In genomic region chr12:122399592-122400373, GRCh38 we compare ENCODE assay signal across 8 cellular contexts. TPM values are rescaled to one million over a fixed set of nuclear protein-coding genes. Genes with fewer than 3 reads are reported as not detected.
DNase-seq lines count a peak whose midpoint lies in the region; ATAC-seq and TF ChIP-seq lines count a peak whose summit lies in the region.

No MANE protein-coding gene starts in this region.

- TF ChIP-seq CTCF in Calu3 (IDR thresholded peaks at IDR 0.05; ENCODE audit: unreplicated experiment), result peak; percentile 70
- no peak for TF ChIP-seq CTCF in HL-60 (IDR thresholded peaks at IDR 0.05; ENCODE audit: insufficient read depth, low read length)
- peak; percentile 73 for TF ChIP-seq CTCF in epithelial cell of esophagus (IDR thresholded peaks at IDR 0.05; ENCODE audit: insufficient read depth, low read depth, low read length, missing control alignments)
- TF ChIP-seq CTCF in mucosa of descending colon (IDR thresholded peaks at IDR 0.05), result peak; percentile 38

- DNase-seq in Calu3 (peak; percentile 86), HL-60 (ENCODE audit: low read depth in 1 of 2, low spot score in 1 of 2) (peak; percentile 86), NOMO-1 treated with dmso at 0.1 percent for 144 hours (lab: John Stamatoyannopoulos, UW; ENCODE audit: unreplicated experiment) (peak; percentile 42), activated T-cell treated with anti-CD3 and anti-CD28 coated beads for 1 hour (ENCODE audit: low read depth) (peak; percentile 39), epithelial cell of esophagus (ENCODE audit: low read depth) (peak; percentile 89), mucosa of descending colon (peak in 2 of 3 donors; percentile 42 to 58), stromal cell of bone marrow (ENCODE audit: low read depth) (peak; percentile 82)

- no peaks in the 10 kb centered on the region for H3K27me3 ChIP-seq in HL-60 (ENCODE audit: insufficient read depth, poor library complexity, severe bottlenecking)

- H3K27me3 Mint-ChIP-seq in Calu3 (ENCODE audit: unreplicated experiment), result no peaks in the 10 kb centered on the region

- no peaks in the 10 kb centered on the region for H3K36me3 ChIP-seq in mucosa of descending colon (ENCODE audit: low read depth)

- H3K4me3 Mint-ChIP-seq in Calu3 (ENCODE audit: low read depth, unreplicated experiment), result peak overlapping the region; percentile 63

- H3K27ac Mint-ChIP-seq in Calu3 (ENCODE audit: unreplicated experiment), result peak overlapping the region; percentile 94

- peaks cover 35% of the 10 kb centered on the region for H3K4me1 Mint-ChIP-seq in Calu3 (ENCODE audit: low read depth, unreplicated experiment)

- BruUV-seq in Calu3 (replicated peaks; lab: Mats Ljungman, UMichigan), result TSS peak; percentile 95

- CTCF ChIA-PET in Calu3 (lab: Charles Lee), result interaction anchor here (0.6 to 2.9 kb wide), 19 partner anchors 15 to 736 kb away, joined by 3 to 108 read pairs (median 5); partner anchors contain the start of genes CLIP1, KNTC1, RSRC2 and ZCCHC8

- H3K4me3 ChIP-seq in HL-60 (replicated peaks; ENCODE audit: insufficient read depth, low read length), result no peak overlapping the region
- peak overlapping the region; percentile 27 for H3K4me3 ChIP-seq in epithelial cell of esophagus (ENCODE audit: low read length)
- H3K4me3 ChIP-seq in mucosa of descending colon, result no peak overlapping the region

- peaks cover 60% of the 10 kb centered on the region for H3K36me3 Mint-ChIP-seq in Calu3 (ENCODE audit: insufficient read depth, unreplicated experiment)

- intact Hi-C loops in Calu3 (cut with micrococcal nuclease; ENCODE audit: unreplicated experiment), result loop anchor here (1.0 kb wide), 2 partner anchors 22 to 72 kb away; no protein-coding TSS in a partner anchor
- intact Hi-C loops in mucosa of descending colon (cut with DNase I, micrococcal nuclease), result loop anchor here in 1 of 2 donors (5.0 kb wide), 1 partner anchor 73 kb away; no protein-coding TSS in a partner anchor

- peak; percentile 78 for ATAC-seq in mucosa of descending colon
- no peak for ATAC-seq in GM18861 (IDR thresholded peaks at IDR 0.05; ENCODE audit: unreplicated experiment)

- no peaks in the 10 kb centered on the region for H3K9me3 Mint-ChIP-seq in Calu3 (ENCODE audit: low read depth, unreplicated experiment)

- no peaks in the 10 kb centered on the region for H3K9me3 ChIP-seq in mucosa of descending colon

- peak overlapping the region; percentile 66 for H3K27ac ChIP-seq in HL-60 (replicated peaks)

- peaks cover 9% of the 10 kb centered on the region for H3K4me1 ChIP-seq in mucosa of descending colon (ENCODE audit: low read depth)

RNA-seq across cellular contexts. Expression of gene CLIP1, which starts 22.7 kb away (rescaled TPM):
- total RNA-seq in Calu3 (2022), result 95.3 and 109 TPM in 2 replicates
- 100 to 1,000 TPM in 1 of 3 donors, 10 to 100 TPM in 2; 43.5 to 170 (median 45.0) TPM for total RNA-seq in mucosa of descending colon

Comparison
In these comparisons a context has a peak if more than half of its experiments do, and no peak if none do; other contexts are left out.
1. DNase-seq: peak in every context shown above with its lines; median percentile 89 in epithelial cell of esophagus; 86 in Calu3; 86 in HL-60; 82 in stromal cell of bone marrow; 50 in mucosa of descending colon; 42 in NOMO-1 treated with dmso at 0.1 percent for 144 hours; 39 in activated T-cell treated with anti-CD3 and anti-CD28 coated beads for 1 hour.